ENCODE assay signal across 16 cellular contexts in the genomic region with DNA sequence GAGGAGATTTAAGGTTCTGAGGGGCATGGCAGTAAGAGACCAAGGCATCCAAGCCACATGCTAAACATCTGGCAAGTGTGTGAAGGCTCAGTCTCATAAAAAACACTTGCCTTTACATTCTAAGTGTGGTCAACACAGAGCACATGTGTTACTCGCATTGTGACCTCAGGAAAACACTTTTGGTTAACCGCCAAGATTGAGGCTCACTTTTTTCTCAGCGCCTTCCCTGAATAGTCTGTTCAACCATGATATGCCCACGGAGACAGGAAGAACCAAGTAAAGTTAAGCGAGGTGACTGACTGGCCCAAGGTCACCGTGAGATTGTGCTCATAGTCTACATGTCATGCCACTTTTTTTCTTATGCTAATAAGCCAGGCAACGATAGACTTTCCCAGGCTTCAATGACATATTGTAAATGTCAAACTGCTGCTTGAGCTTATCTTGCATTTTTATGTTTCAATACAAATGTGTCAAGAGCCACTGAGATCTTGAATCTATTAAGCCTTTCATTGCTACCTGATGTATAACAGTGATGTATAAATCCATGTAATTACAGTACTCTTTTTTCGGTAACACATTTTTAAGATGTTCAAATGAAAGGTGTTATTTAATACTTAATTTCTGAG. TPM values are rescaled to one million over a fixed set of nuclear protein-coding genes. Genes with fewer than 3 reads are reported as not detected.
"Had no signal": no experiment of that assay in that cellular context is flagged by ENCODE, and none has a peak within 500 bp of the region (broad histone marks: within the 10 kb centered on the region; RNA-seq: fewer than 3 reads in every experiment).

No MANE protein-coding gene starts in this region.

- ATAC-seq: foreskin keratinocyte; left cardiac atrium; lower lobe of right lung; right cardiac atrium; stimulated activated memory B cell treated with anti-CD40 and anti-IgM and Interleukin-4, amounts not matched to agents 10 μg/mL and 1 μg/mL and 100 μg/mL, for 72 hours had no signal

- FAIRE-seq: colon, endothelial cell of umbilical vein had no signal

- H3K36me3 Mint-ChIP-seq: mesothelial cell of epicardium; stimulated activated memory B cell treated with anti-CD40 and anti-IgM and Interleukin-4, amounts not matched to agents 10 μg/mL and 1 μg/mL and 100 μg/mL, for 72 hours had no signal

- H3K4me3 Mint-ChIP-seq: activated B cell treated with CpG ODN at 0.5 μM for 24 hours; mesothelial cell of epicardium; stimulated activated memory B cell treated with anti-CD40 and anti-IgM and Interleukin-4, amounts not matched to agents 10 μg/mL and 1 μg/mL and 100 μg/mL, for 72 hours had no signal

- DNase-seq: activated B cell treated with CpG ODN at 0.5 μM for 24 hours; activated CD8-positive, alpha-beta memory T cell treated with anti-CD3 and anti-CD28 coated beads, Interleukin-2, amount 50 U/mL, for 48 hours; activated gamma-delta T cell; foreskin keratinocyte; left cardiac atrium; lower lobe of right lung; right cardiac atrium; SK-N-SH; substantia nigra; T-helper 1 cell; trophoblast cell had no signal

- H3K9me3 Mint-ChIP-seq: activated B cell treated with CpG ODN at 0.5 μM for 24 hours; mesothelial cell of epicardium; stimulated activated memory B cell treated with anti-CD40 and anti-IgM and Interleukin-4, amounts not matched to agents 10 μg/mL and 1 μg/mL and 100 μg/mL, for 72 hours had no signal

- H3K4me1 Mint-ChIP-seq: activated B cell treated with CpG ODN at 0.5 μM for 24 hours; stimulated activated memory B cell treated with anti-CD40 and anti-IgM and Interleukin-4, amounts not matched to agents 10 μg/mL and 1 μg/mL and 100 μg/mL, for 72 hours had no signal

- H3K27ac Mint-ChIP-seq: activated B cell treated with CpG ODN at 0.5 μM for 24 hours; mesothelial cell of epicardium; stimulated activated memory B cell treated with anti-CD40 and anti-IgM and Interleukin-4, amounts not matched to agents 10 μg/mL and 1 μg/mL and 100 μg/mL, for 72 hours had no signal

RNA-seq across cellular contexts. Expression of gene IL9, which starts 21.1 kb away (rescaled TPM):
- polyA plus RNA-seq: endothelial cell of umbilical vein, foreskin keratinocyte, right cardiac atrium, SK-N-SH, smooth muscle cell had no signal

RNA-seq across cellular contexts. Expression of gene LECT2, which starts 38.0 kb away (rescaled TPM):
- polyA plus RNA-seq: endothelial cell of umbilical vein, foreskin keratinocyte, right cardiac atrium, smooth muscle cell had no signal
